1 cellular context compared by ENCODE assay signal in the genomic region with DNA sequence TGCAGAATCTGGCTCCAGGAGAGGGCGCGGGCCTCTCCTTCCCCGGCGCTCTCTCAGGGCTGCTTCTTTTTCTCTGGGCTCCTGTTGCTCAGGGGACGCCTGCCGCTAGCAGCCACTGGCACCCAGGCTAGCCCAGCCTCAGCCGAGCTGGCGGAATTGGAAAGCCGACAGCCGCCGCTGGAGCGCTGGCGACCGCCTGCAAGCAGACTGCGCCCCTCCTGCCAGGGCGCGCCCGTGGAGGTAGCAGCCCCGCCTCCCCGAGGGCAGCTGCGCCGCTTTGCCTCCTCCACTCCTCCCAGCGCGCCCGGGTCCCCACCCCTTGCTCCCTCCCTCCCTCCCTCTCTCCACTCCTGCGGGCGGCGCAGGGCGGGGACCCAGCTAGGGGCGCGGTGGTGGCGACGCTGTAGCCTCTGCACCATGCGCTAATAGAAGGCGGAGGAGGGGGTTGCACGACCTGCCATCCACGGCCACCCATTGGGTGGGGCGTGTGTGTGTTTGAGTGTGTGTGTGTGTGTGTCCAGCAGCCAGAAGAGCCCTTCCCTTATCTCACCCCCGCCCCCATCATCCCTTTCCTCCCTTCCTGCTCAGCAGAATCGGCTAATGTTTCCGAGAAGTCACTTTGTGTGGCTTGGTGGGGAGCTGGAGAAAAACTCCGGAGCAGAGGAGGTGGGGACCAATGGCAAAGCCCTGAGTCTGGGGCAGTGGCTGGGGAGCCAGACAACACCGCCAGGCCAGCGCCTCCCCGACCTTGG.
TF ChIP-seq lines count a peak whose summit lies in the region.

Gene SCN9A (minus strand): TSS at position 209 of the 752 bp plus-strand sequence. CDS start 64,188 bp downstream, outside the sequence.

TF ChIP-seq in WTC11, 78 proteins besides CTCF, POLR2A, EP300 and RAD21 (continued from another document):
- TF ChIP-seq, protein P1, sequence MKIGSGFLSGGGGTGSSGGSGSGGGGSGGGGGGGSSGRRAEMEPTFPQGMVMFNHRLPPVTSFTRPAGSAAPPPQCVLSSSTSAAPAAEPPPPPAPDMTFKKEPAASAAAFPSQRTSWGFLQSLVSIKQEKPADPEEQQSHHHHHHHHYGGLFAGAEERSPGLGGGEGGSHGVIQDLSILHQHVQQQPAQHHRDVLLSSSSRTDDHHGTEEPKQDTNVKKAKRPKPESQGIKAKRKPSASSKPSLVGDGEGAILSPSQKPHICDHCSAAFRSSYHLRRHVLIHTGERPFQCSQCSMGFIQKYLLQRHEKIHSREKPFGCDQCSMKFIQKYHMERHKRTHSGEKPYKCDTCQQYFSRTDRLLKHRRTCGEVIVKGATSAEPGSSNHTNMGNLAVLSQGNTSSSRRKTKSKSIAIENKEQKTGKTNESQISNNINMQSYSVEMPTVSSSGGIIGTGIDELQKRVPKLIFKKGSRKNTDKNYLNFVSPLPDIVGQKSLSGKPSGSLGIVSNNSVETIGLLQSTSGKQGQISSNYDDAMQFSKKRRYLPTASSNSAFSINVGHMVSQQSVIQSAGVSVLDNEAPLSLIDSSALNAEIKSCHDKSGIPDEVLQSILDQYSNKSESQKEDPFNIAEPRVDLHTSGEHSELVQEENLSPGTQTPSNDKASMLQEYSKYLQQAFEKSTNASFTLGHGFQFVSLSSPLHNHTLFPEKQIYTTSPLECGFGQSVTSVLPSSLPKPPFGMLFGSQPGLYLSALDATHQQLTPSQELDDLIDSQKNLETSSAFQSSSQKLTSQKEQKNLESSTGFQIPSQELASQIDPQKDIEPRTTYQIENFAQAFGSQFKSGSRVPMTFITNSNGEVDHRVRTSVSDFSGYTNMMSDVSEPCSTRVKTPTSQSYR (CRISPR knock-in tag; IDR thresholded peaks at IDR 0.05): no peak
- TF ChIP-seq STAT6 (CRISPR knock-in tag; conservative IDR thresholded peaks at IDR 0.05; ENCODE audit: low read depth): no peak
- TF ChIP-seq, protein P2, sequence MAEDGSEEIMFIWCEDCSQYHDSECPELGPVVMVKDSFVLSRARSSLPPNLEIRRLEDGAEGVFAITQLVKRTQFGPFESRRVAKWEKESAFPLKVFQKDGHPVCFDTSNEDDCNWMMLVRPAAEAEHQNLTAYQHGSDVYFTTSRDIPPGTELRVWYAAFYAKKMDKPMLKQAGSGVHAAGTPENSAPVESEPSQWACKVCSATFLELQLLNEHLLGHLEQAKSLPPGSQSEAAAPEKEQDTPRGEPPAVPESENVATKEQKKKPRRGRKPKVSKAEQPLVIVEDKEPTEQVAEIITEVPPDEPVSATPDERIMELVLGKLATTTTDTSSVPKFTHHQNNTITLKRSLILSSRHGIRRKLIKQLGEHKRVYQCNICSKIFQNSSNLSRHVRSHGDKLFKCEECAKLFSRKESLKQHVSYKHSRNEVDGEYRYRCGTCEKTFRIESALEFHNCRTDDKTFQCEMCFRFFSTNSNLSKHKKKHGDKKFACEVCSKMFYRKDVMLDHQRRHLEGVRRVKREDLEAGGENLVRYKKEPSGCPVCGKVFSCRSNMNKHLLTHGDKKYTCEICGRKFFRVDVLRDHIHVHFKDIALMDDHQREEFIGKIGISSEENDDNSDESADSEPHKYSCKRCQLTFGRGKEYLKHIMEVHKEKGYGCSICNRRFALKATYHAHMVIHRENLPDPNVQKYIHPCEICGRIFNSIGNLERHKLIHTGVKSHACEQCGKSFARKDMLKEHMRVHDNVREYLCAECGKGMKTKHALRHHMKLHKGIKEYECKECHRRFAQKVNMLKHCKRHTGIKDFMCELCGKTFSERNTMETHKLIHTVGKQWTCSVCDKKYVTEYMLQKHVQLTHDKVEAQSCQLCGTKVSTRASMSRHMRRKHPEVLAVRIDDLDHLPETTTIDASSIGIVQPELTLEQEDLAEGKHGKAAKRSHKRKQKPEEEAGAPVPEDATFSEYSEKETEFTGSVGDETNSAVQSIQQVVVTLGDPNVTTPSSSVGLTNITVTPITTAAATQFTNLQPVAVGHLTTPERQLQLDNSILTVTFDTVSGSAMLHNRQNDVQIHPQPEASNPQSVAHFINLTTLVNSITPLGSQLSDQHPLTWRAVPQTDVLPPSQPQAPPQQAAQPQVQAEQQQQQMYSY (CRISPR knock-in tag; IDR thresholded peaks at IDR 0.05): peak; percentile 94
- no peak for TF ChIP-seq CREB1 (CRISPR knock-in tag; IDR thresholded peaks at IDR 0.05)
- TF ChIP-seq E2F1 (CRISPR knock-in tag; IDR thresholded peaks at IDR 0.05): no peak
- TF ChIP-seq, protein P3, sequence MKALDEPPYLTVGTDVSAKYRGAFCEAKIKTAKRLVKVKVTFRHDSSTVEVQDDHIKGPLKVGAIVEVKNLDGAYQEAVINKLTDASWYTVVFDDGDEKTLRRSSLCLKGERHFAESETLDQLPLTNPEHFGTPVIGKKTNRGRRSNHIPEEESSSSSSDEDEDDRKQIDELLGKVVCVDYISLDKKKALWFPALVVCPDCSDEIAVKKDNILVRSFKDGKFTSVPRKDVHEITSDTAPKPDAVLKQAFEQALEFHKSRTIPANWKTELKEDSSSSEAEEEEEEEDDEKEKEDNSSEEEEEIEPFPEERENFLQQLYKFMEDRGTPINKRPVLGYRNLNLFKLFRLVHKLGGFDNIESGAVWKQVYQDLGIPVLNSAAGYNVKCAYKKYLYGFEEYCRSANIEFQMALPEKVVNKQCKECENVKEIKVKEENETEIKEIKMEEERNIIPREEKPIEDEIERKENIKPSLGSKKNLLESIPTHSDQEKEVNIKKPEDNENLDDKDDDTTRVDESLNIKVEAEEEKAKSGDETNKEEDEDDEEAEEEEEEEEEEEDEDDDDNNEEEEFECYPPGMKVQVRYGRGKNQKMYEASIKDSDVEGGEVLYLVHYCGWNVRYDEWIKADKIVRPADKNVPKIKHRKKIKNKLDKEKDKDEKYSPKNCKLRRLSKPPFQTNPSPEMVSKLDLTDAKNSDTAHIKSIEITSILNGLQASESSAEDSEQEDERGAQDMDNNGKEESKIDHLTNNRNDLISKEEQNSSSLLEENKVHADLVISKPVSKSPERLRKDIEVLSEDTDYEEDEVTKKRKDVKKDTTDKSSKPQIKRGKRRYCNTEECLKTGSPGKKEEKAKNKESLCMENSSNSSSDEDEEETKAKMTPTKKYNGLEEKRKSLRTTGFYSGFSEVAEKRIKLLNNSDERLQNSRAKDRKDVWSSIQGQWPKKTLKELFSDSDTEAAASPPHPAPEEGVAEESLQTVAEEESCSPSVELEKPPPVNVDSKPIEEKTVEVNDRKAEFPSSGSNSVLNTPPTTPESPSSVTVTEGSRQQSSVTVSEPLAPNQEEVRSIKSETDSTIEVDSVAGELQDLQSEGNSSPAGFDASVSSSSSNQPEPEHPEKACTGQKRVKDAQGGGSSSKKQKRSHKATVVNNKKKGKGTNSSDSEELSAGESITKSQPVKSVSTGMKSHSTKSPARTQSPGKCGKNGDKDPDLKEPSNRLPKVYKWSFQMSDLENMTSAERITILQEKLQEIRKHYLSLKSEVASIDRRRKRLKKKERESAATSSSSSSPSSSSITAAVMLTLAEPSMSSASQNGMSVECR (CRISPR knock-in tag; IDR thresholded peaks at IDR 0.05; ENCODE audit: borderline replicate concordance): peak; percentile 25; the same call in 1 of the 2 replicates
- TF ChIP-seq MXD4 (CRISPR knock-in tag; IDR thresholded peaks at IDR 0.05; ENCODE audit: borderline replicate concordance): no peak
- TF ChIP-seq NFE2L1 (CRISPR knock-in tag; IDR thresholded peaks at IDR 0.05): no peak
- no peak for TF ChIP-seq ZBTB21 (CRISPR knock-in tag; IDR thresholded peaks at IDR 0.05; ENCODE audit: borderline replicate concordance)
- TF ChIP-seq, protein P4, sequence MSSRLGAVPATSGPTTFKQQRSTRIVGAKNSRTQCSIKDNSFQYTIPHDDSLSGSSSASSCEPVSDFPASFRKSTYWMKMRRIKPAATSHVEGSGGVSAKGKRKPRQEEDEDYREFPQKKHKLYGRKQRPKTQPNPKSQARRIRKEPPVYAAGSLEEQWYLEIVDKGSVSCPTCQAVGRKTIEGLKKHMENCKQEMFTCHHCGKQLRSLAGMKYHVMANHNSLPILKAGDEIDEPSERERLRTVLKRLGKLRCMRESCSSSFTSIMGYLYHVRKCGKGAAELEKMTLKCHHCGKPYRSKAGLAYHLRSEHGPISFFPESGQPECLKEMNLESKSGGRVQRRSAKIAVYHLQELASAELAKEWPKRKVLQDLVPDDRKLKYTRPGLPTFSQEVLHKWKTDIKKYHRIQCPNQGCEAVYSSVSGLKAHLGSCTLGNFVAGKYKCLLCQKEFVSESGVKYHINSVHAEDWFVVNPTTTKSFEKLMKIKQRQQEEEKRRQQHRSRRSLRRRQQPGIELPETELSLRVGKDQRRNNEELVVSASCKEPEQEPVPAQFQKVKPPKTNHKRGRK (CRISPR knock-in tag; IDR thresholded peaks at IDR 0.05; ENCODE audit: borderline replicate concordance): no peak
- peak; percentile 59; the same call in 1 of the 2 replicates for TF ChIP-seq HMGXB4 (CRISPR knock-in tag; IDR thresholded peaks at IDR 0.05)
- no peak for TF ChIP-seq ESRRA (CRISPR knock-in tag; IDR thresholded peaks at IDR 0.05; ENCODE audit: borderline replicate concordance)
- no peak for TF ChIP-seq SOX15 (CRISPR knock-in tag; IDR thresholded peaks at IDR 0.05)
- TF ChIP-seq ATF1 (CRISPR knock-in tag; IDR thresholded peaks at IDR 0.05): no peak
- 0 out of 2 replicates have a peak, but pooled peaks have one; percentile 51 for TF ChIP-seq ZBTB43 (CRISPR knock-in tag; IDR thresholded peaks at IDR 0.05)
- TF ChIP-seq ZNF138 (CRISPR knock-in tag; conservative IDR thresholded peaks at IDR 0.05): no peak
